ENCODE assay signal across 8 cellular contexts in genomic region chr11:103091441-103091809, GRCh38. TPM values are rescaled to one million over a fixed set of nuclear protein-coding genes. Genes with fewer than 3 reads are reported as not detected.
DNase-seq lines count a peak whose midpoint lies in the region; ATAC-seq lines count a peak whose summit lies in the region.

No MANE protein-coding gene starts in this region.

- peak; percentile 53 for DNase-seq in COLO668 (lab: John Stamatoyannopoulos, UW; ENCODE audit: unreplicated experiment)
- DNase-seq in SK-MEL-5 (ENCODE audit: low read depth, low spot score), result peak; percentile 58
- DNase-seq in activated naive CD8-positive, alpha-beta T cell treated with anti-CD3 and anti-CD28 coated beads, Interleukin-2, amount 50 U/mL, for 24 hours, result peak; percentile 61
- peak; percentile 33 to 67 (median 61) for DNase-seq in right cardiac atrium
- peak; percentile 19 for DNase-seq in renal cortical epithelial cell (ENCODE audit: low read depth)
- no peak for DNase-seq in midbrain (lab: John Stamatoyannopoulos, UW)

- peak overlapping the region; percentile 92 for H3K4me3 Mint-ChIP-seq in activated naive CD8-positive, alpha-beta T cell treated with anti-CD3 and anti-CD28 coated beads, Interleukin-2, amount 50 U/mL, for 24 hours

- in situ Hi-C loops in SK-MEL-5 (cut with HindIII; ENCODE audit: low pct_unique_long_range_greater_than_20kb, low sequenced_read_pairs), result no loop called here

- H3K9me3 Mint-ChIP-seq in activated naive CD8-positive, alpha-beta T cell treated with anti-CD3 and anti-CD28 coated beads, Interleukin-2, amount 50 U/mL, for 24 hours, result peaks cover 5% of the 10 kb centered on the region

- H3K4me3 ChIP-seq in right cardiac atrium (ENCODE audit: low read length), result peak overlapping the region; percentile 87

- peaks cover 17% of the 10 kb centered on the region for H3K27me3 Mint-ChIP-seq in activated naive CD8-positive, alpha-beta T cell treated with anti-CD3 and anti-CD28 coated beads, Interleukin-2, amount 50 U/mL, for 24 hours

- WGBS in right cardiac atrium, result under 1% methylated on average over 23 of the region's 23 CpGs

- no peaks in the 10 kb centered on the region for H3K4me1 ChIP-seq in right cardiac atrium (ENCODE audit: control insufficient read depth, insufficient read depth, low read length)

- H3K9me3 ChIP-seq in right cardiac atrium (ENCODE audit: control insufficient read depth, low read length), result no peaks in the 10 kb centered on the region

- peaks cover 21% of the 10 kb centered on the region for H3K36me3 Mint-ChIP-seq in activated naive CD8-positive, alpha-beta T cell treated with anti-CD3 and anti-CD28 coated beads, Interleukin-2, amount 50 U/mL, for 24 hours (ENCODE audit: low read depth)

- intact Hi-C loops in right cardiac atrium (cut with DNase I), result no loop called here

- ATAC-seq in GM19452 (IDR thresholded peaks at IDR 0.05; ENCODE audit: unreplicated experiment) (peak; percentile 37), HG03460 (IDR thresholded peaks at IDR 0.05; ENCODE audit: unreplicated experiment) (peak; percentile 49), right cardiac atrium (peak; percentile 65 to 74)
- ATAC-seq in activated naive CD8-positive, alpha-beta T cell treated with anti-CD3 and anti-CD28 coated beads, Interleukin-2, amount 50 U/mL, for 24 hours, result peak; percentile 48

- H3K27ac Mint-ChIP-seq in activated naive CD8-positive, alpha-beta T cell treated with anti-CD3 and anti-CD28 coated beads, Interleukin-2, amount 50 U/mL, for 24 hours, result peak overlapping the region; percentile 86

- peaks cover 34% of the 10 kb centered on the region for H3K4me1 Mint-ChIP-seq in activated naive CD8-positive, alpha-beta T cell treated with anti-CD3 and anti-CD28 coated beads, Interleukin-2, amount 50 U/mL, for 24 hours

- no peaks in the 10 kb centered on the region for H3K27me3 ChIP-seq in right cardiac atrium (ENCODE audit: control insufficient read depth, insufficient read depth)

- peak overlapping the region; percentile 16 for H3K27ac ChIP-seq in right cardiac atrium (ENCODE audit: low read length)

RNA-seq across cellular contexts. Expression of gene DCUN1D5, which starts 0.5 kb away (rescaled TPM):
- 54.2 and 64.4 TPM in 2 replicates for total RNA-seq in SK-MEL-5 (2014; rRNA removed; shearing (Covaris generic))
- 63.7 and 66.3 TPM in 2 replicates for polyA plus RNA-seq in SK-MEL-5 (2015; cell fraction: cytosol; rRNA removed)
- 10.6 and 24.0 TPM in 2 replicates for polyA plus RNA-seq in SK-MEL-5 (2015; cell fraction: nucleus; rRNA removed)
- total RNA-seq in right cardiac atrium (10 to 100 TPM; 21.7 to 24.9 (median 22.4) TPM), renal cortical epithelial cell (42.6 and 94.5 TPM in 2 replicates)
- polyA plus RNA-seq in right cardiac atrium, result 21.0 TPM

RNA-seq across cellular contexts. Expression of gene DYNC2H1, which starts 17.8 kb away (rescaled TPM):
- 15.0 and 18.6 TPM in 2 replicates for total RNA-seq in SK-MEL-5 (2014; rRNA removed; shearing (Covaris generic))
- polyA plus RNA-seq in SK-MEL-5 (2015; cell fraction: cytosol; rRNA removed), result 9.5 and 10.1 TPM in 2 replicates
- polyA plus RNA-seq in SK-MEL-5 (2015; cell fraction: nucleus; rRNA removed), result 25.2 and 32.4 TPM in 2 replicates
- total RNA-seq in right cardiac atrium (1 to 10 TPM; 7.5 to 9.4 (median 8.3) TPM), renal cortical epithelial cell (10.8 and 43.2 TPM in 2 replicates)
- polyA plus RNA-seq in right cardiac atrium, result 4.3 TPM
